1 cellular context compared by ENCODE assay signal in the genomic region with DNA sequence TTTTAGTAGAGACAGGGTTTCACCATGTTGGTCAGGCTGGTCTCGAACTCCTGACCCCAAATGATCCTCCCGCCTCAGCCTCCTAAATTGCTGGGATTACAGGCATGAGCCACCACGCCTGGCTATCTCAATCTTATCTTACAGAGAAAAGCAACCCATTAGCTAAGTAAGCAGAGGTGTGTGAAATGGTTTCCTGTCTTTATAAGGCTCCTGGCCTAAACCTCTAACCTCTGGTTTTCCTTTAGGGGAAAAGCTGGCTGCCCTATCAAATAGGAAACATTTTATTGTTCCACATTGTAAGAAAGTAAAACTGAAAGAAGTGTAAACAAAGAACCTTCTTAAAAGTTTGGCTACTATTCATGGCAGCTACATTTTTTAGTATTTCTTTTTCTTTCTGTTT.
TF ChIP-seq lines count a peak whose summit lies in the region.

No MANE protein-coding gene starts in this region.

TF ChIP-seq in GM12878, 131 proteins besides CTCF, POLR2A, EP300 and RAD21:
- TF ChIP-seq IKZF1 (conservative IDR thresholded peaks at IDR 0.05) (no peak), ZNF207 (IDR thresholded peaks at IDR 0.05; ENCODE audit: borderline replicate concordance) (no peak), CHD2 (IDR thresholded peaks at IDR 0.05; ENCODE audit: borderline replicate concordance, low read depth, low read length) (no peak), SRF (IDR thresholded peaks at IDR 0.05; ENCODE audit: low read depth in 2 of 2, low read length in 2 of 2) (no peak), NBN (IDR thresholded peaks at IDR 0.05) (no peak), PAX8 (IDR thresholded peaks at IDR 0.05) (no peak)
TF ChIP-seq in GM12878: peak in this region for 0.
